ENCODE assay signal across 1 cellular context in the genomic region with DNA sequence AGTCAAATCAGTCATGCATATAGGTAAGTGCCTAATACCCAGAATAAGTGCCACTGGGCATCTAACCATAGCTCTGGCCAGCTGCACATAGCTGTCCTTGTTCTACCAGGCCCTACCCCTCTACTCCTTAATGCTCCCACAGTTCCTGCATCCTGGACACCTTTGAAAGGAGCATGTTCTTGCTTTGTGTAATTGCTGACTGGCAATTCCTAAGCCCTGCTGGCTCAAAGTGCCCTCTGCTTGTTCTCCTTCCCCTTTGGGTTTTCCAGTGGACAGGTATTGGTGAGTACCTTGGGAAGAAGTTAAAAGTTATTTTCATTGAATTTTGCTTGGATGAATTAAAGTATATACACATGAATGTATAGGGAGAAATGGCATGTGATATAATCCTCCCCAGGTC.
TF ChIP-seq lines count a peak whose summit lies in the region.

No MANE protein-coding gene starts in this region.

TF ChIP-seq in K562, 482 proteins besides CTCF, POLR2A, EP300 and RAD21:
- TF ChIP-seq DMBX1 (CRISPR knock-in tag; IDR thresholded peaks at IDR 0.05; ENCODE audit: borderline replicate concordance) = no peak
- TF ChIP-seq ZFP1 (CRISPR knock-in tag; IDR thresholded peaks at IDR 0.05) = no peak
- TF ChIP-seq MTA3 (IDR thresholded peaks at IDR 0.05; ENCODE audit: borderline replicate concordance) = no peak
- TF ChIP-seq, protein P1, sequence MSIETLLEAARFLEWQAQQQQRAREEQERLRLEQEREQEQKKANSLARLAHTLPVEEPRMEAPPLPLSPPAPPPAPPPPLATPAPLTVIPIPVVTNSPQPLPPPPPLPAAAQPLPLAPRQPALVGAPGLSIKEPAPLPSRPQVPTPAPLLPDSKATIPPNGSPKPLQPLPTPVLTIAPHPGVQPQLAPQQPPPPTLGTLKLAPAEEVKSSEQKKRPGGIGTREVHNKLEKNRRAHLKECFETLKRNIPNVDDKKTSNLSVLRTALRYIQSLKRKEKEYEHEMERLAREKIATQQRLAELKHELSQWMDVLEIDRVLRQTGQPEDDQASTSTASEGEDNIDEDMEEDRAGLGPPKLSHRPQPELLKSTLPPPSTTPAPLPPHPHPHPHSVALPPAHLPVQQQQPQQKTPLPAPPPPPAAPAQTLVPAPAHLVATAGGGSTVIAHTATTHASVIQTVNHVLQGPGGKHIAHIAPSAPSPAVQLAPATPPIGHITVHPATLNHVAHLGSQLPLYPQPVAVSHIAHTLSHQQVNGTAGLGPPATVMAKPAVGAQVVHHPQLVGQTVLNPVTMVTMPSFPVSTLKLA (conservative IDR thresholded peaks at IDR 0.05) = no peak
- TF ChIP-seq GABPB1 (CRISPR knock-in tag; IDR thresholded peaks at IDR 0.05) = no peak
- TF ChIP-seq PHB (CRISPR knock-in tag; IDR thresholded peaks at IDR 0.05) = no peak
- TF ChIP-seq ZNF224 (CRISPR knock-in tag; IDR thresholded peaks at IDR 0.05) = no peak
- 0 out of 2 replicates have a peak, but pooled peaks have one; percentile 18 for TF ChIP-seq MAFF (IDR thresholded peaks at IDR 0.05; ENCODE audit: low read length)
- TF ChIP-seq, protein P2, sequence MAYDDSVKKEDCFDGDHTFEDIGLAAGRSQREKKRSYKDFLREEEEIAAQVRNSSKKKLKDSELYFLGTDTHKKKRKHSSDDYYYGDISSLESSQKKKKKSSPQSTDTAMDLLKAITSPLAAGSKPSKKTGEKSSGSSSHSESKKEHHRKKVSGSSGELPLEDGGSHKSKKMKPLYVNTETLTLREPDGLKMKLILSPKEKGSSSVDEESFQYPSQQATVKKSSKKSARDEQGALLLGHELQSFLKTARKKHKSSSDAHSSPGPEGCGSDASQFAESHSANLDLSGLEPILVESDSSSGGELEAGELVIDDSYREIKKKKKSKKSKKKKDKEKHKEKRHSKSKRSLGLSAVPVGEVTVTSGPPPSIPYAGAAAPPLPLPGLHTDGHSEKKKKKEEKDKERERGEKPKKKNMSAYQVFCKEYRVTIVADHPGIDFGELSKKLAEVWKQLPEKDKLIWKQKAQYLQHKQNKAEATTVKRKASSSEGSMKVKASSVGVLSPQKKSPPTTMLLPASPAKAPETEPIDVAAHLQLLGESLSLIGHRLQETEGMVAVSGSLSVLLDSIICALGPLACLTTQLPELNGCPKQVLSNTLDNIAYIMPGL (CRISPR knock-in tag; IDR thresholded peaks at IDR 0.05) = no peak
- no peak for TF ChIP-seq ARNT (IDR thresholded peaks at IDR 0.05)
- TF ChIP-seq ZNF316 (IDR thresholded peaks at IDR 0.05) = 0 out of 2 replicates have a peak, but pooled peaks have one; percentile 10
- TF ChIP-seq, protein P3, sequence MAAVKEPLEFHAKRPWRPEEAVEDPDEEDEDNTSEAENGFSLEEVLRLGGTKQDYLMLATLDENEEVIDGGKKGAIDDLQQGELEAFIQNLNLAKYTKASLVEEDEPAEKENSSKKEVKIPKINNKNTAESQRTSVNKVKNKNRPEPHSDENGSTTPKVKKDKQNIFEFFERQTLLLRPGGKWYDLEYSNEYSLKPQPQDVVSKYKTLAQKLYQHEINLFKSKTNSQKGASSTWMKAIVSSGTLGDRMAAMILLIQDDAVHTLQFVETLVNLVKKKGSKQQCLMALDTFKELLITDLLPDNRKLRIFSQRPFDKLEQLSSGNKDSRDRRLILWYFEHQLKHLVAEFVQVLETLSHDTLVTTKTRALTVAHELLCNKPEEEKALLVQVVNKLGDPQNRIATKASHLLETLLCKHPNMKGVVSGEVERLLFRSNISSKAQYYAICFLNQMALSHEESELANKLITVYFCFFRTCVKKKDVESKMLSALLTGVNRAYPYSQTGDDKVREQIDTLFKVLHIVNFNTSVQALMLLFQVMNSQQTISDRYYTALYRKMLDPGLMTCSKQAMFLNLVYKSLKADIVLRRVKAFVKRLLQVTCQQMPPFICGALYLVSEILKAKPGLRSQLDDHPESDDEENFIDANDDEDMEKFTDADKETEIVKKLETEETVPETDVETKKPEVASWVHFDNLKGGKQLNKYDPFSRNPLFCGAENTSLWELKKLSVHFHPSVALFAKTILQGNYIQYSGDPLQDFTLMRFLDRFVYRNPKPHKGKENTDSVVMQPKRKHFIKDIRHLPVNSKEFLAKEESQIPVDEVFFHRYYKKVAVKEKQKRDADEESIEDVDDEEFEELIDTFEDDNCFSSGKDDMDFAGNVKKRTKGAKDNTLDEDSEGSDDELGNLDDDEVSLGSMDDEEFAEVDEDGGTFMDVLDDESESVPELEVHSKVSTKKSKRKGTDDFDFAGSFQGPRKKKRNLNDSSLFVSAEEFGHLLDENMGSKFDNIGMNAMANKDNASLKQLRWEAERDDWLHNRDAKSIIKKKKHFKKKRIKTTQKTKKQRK (IDR thresholded peaks at IDR 0.05; ENCODE audit: borderline replicate concordance, low read depth, low read length) = no peak
